8 cellular contexts compared by ENCODE assay signal in genomic region chr3:107430214-107431047, GRCh38. TPM values are rescaled to one million over a fixed set of nuclear protein-coding genes. Genes with fewer than 3 reads are reported as not detected.
DNase-seq lines count a peak whose midpoint lies in the region; ATAC-seq and TF ChIP-seq lines count a peak whose summit lies in the region.

No MANE protein-coding gene starts in this region.

- ATAC-seq in heart left ventricle (peak in 1 of 4 donors; percentile 12), Right ventricle myocardium inferior (no peak), GM19023 (IDR thresholded peaks at IDR 0.05; ENCODE audit: unreplicated experiment) (no peak), HG03139 (IDR thresholded peaks at IDR 0.05; ENCODE audit: unreplicated experiment) (no peak), HG03460 (IDR thresholded peaks at IDR 0.05; ENCODE audit: unreplicated experiment) (no peak)
- peak in 1 of 2 donors; percentile 7 for ATAC-seq in naive thymus-derived CD8-positive, alpha-beta T cell

- H3K4me1 ChIP-seq in heart left ventricle = peaks cover 0 to 27% (median 7%) of the 10 kb centered on the region in 12 donors
- peaks cover 24% of the 10 kb centered on the region for H3K4me1 ChIP-seq in SJSA1 (replicated peaks)

- peak overlapping the region; percentile 65 to 94 (median 78) for H3K4me3 ChIP-seq in heart left ventricle
- peak overlapping the region; percentile 71 for H3K4me3 ChIP-seq in SJSA1

- peak overlapping the region; percentile 89 for H3K4me3 Mint-ChIP-seq in endothelial cell (ENCODE audit: unreplicated experiment)
- H3K4me3 Mint-ChIP-seq in naive thymus-derived CD8-positive, alpha-beta T cell = peak overlapping the region; percentile 80 to 94 (median 89)

- no peaks in the 10 kb centered on the region for H3K36me3 Mint-ChIP-seq in endothelial cell (ENCODE audit: low read depth, unreplicated experiment)
- H3K36me3 Mint-ChIP-seq in naive thymus-derived CD8-positive, alpha-beta T cell = no peaks in the 10 kb centered on the region

- no peaks in the 10 kb centered on the region for H3K9me3 Mint-ChIP-seq in endothelial cell (ENCODE audit: unreplicated experiment)
- H3K9me3 Mint-ChIP-seq in naive thymus-derived CD8-positive, alpha-beta T cell = no peaks in the 10 kb centered on the region

- DNase-seq in heart left ventricle = peak in 1 of 5 donors; percentile 29
- no peak for DNase-seq in Right ventricle myocardium inferior (ENCODE audit: missing footprints)
- no peak for DNase-seq in SJSA1 (ENCODE audit: low read depth in 1 of 2, low spot score in 2 of 2)
- DNase-seq in endothelial cell (ENCODE audit: low spot score) = peak; percentile 9
- peak in 2 of 10 donors; percentile 17 to 23 for DNase-seq in naive thymus-derived CD8-positive, alpha-beta T cell

- WGBS in heart left ventricle, 4 donors = 15 to 21% (median 18%) methylated on average over 23 to 25 of the region's 25 CpGs

- peak overlapping the region; percentile 61 to 99 (median 96) for H3K27ac ChIP-seq in heart left ventricle
- H3K27ac ChIP-seq in SJSA1 = no peak overlapping the region

- H3K27me3 ChIP-seq in heart left ventricle (no peaks in the 10 kb centered on the region), SJSA1 (replicated peaks) (no peaks in the 10 kb centered on the region)

- H3K9me3 ChIP-seq in heart left ventricle (no peaks in the 10 kb centered on the region), SJSA1 (replicated peaks) (no peaks in the 10 kb centered on the region)

- intact Hi-C loops in heart left ventricle (cut with DNase I) = loop anchor here in 8 of 10 donors (1.0 to 10.0 kb wide), 7 partner anchors 92 to 314 kb away; partner anchors contain the start of gene BBX (in 4 of the 8)
- intact Hi-C loops in Right ventricle myocardium inferior (cut with DNase I) = loop anchor here (2.0 kb wide), 2 partner anchors 92 to 192 kb away; partner anchors contain the start of gene BBX

- H3K4me1 Mint-ChIP-seq in endothelial cell (ENCODE audit: unreplicated experiment) = peaks cover 14% of the 10 kb centered on the region
- peaks cover 2 to 35% (median 17%) of the 10 kb centered on the region in 4 donors for H3K4me1 Mint-ChIP-seq in naive thymus-derived CD8-positive, alpha-beta T cell

- H3K27ac Mint-ChIP-seq in endothelial cell (ENCODE audit: unreplicated experiment) = peak overlapping the region; percentile 80
- peak overlapping the region in 8 of 10 donors; percentile 3 to 82 (median 60) for H3K27ac Mint-ChIP-seq in naive thymus-derived CD8-positive, alpha-beta T cell

- peak in 1 of 12 donors; percentile 1 for TF ChIP-seq CTCF in heart left ventricle (IDR thresholded peaks at IDR 0.05)
- TF ChIP-seq CTCF in endothelial cell (IDR thresholded peaks at IDR 0.05; ENCODE audit: unreplicated experiment) = no peak

- H3K27me3 Mint-ChIP-seq in endothelial cell (ENCODE audit: unreplicated experiment) = peaks cover 2% of the 10 kb centered on the region
- peaks cover 0 to 8% (median 5%) of the 10 kb centered on the region in 5 donors for H3K27me3 Mint-ChIP-seq in naive thymus-derived CD8-positive, alpha-beta T cell

- POLR2A ChIA-PET in naive thymus-derived CD8-positive, alpha-beta T cell (lab: Charles Lee) = interaction anchor here (0.7 to 1.2 kb wide), 4 partner anchors 9 to 1171 kb away, joined by 3 to 4 read pairs (median 4); no protein-coding TSS in a partner anchor

- no peaks in the 10 kb centered on the region for H3K36me3 ChIP-seq in heart left ventricle
- no peaks in the 10 kb centered on the region for H3K36me3 ChIP-seq in SJSA1

- TF ChIP-seq POLR2A in heart left ventricle (IDR thresholded peaks at IDR 0.05) = no peak

RNA-seq across cellular contexts. Expression of gene CCDC54, which starts 53.2 kb away (rescaled TPM):
- total RNA-seq in heart left ventricle = not detected
- polyA plus RNA-seq in heart left ventricle = not detected
- not detected for total RNA-seq in Right ventricle myocardium inferior
- total RNA-seq in SJSA1 (2014; rRNA removed; shearing (Covaris generic)) = not detected in 2 replicates
- total RNA-seq in endothelial cell (ENCODE audit: unreplicated experiment) = not detected
- not detected for total RNA-seq in naive thymus-derived CD8-positive, alpha-beta T cell
- polyA plus RNA-seq in naive thymus-derived CD8-positive, alpha-beta T cell = not detected
